9 cellular contexts compared by ENCODE assay signal in genomic region chr13:96020155-96020575, GRCh38. TPM values are rescaled to one million over a fixed set of nuclear protein-coding genes. Genes with fewer than 3 reads are reported as not detected.
A peak's percentile ranks its signal among the peaks of the same experiment; 100 is the strongest.
DNase-seq lines count a peak whose midpoint lies in the region; FAIRE-seq and TF ChIP-seq lines count a peak whose summit lies in the region.
"Had no signal": no experiment of that assay in that cellular context is flagged by ENCODE, and none has a peak within 500 bp of the region (broad histone marks: within the 10 kb centered on the region; RNA-seq: fewer than 3 reads in every experiment).

No MANE protein-coding gene starts in this region.

- H3K27ac ChIP-seq in GM23248 = no peak overlapping the region
- H3K27ac ChIP-seq: BLaER1 had no signal

- no peak overlapping the region for H3K9ac ChIP-seq in GM23248
- H3K9ac ChIP-seq: BLaER1 had no signal

- H3K9me2 ChIP-seq in GM23248 (ENCODE audit: insufficient read depth) = no peaks in the 10 kb centered on the region

- peak; percentile 80 for TF ChIP-seq RAD21 in Ishikawa (IDR thresholded peaks at IDR 0.05; ENCODE audit: low read depth)

- WGBS in GM23248 (ENCODE audit: low coverage in 1 of 2, low lambda C conversion rate in 2 of 2, missing lambda C conversion rate in 2 of 2), 2 experiments = 33 to 37% methylated on average over 3 of the region's 3 CpGs

- in situ Hi-C loops in GM23248 (cut with MboI) = no loop called here

- no peak overlapping the region for H3K4me2 ChIP-seq in GM23248 (ENCODE audit: unreplicated experiment)
- H3K4me2 ChIP-seq: BLaER1 had no signal

- no peak for FAIRE-seq in RCC 7860 (lab: Jason Lieb, UNC)

- H3K9me3 ChIP-seq in GM23248 (ENCODE audit: low read depth) = no peaks in the 10 kb centered on the region

- no peak overlapping the region for H3K4me3 ChIP-seq in GM23248
- H3K4me3 ChIP-seq: BLaER1 had no signal

- H3K27me3 ChIP-seq in GM23248 (replicated peaks; ENCODE audit: insufficient read depth) = no peaks in the 10 kb centered on the region
- H3K27me3 ChIP-seq: BLaER1 had no signal

- H3F3A ChIP-seq in GM23248 (ENCODE audit: insufficient read depth) = no peaks in the 10 kb centered on the region

- no peaks in the 10 kb centered on the region for H4K20me1 ChIP-seq in GM23248 (ENCODE audit: insufficient read depth)
- H4K20me1 ChIP-seq: BLaER1 had no signal

- TF ChIP-seq EP300 in Ishikawa (IDR thresholded peaks at IDR 0.05; ENCODE audit: borderline replicate concordance) = no peak

- H3K4me1 ChIP-seq in GM23248 (ENCODE audit: insufficient read depth) = no peaks in the 10 kb centered on the region
- H3K4me1 ChIP-seq: BLaER1 had no signal

- H3K36me3 ChIP-seq in GM23248 (ENCODE audit: low read depth) = no peaks in the 10 kb centered on the region
- H3K36me3 ChIP-seq: BLaER1 had no signal

- DNase-seq in NCI-H2107 treated with DMSO at 0.1 percent for 48 hours (lab: John Stamatoyannopoulos, UW; ENCODE audit: unreplicated experiment) (peak; percentile 72), NCI-H2107 (lab: John Stamatoyannopoulos, UW) (no peak), GM23248 (peak; percentile 73), RCC 7860 (ENCODE audit: low spot score) (peak; percentile 25), ecto neural progenitor cell (ENCODE audit: low spot score) (peak; percentile 53), midbrain (lab: John Stamatoyannopoulos, UW) (peak; percentile 71), NCI-H128 (lab: John Stamatoyannopoulos, UW; ENCODE audit: unreplicated experiment) (no peak)

- H3K79me2 ChIP-seq in GM23248 (ENCODE audit: insufficient read depth) = no peaks in the 10 kb centered on the region

- H2AFZ ChIP-seq in GM23248 = no peak overlapping the region

TF ChIP-seq in Ishikawa, 13 proteins besides CTCF, POLR2A, EP300 and RAD21:
- TF ChIP-seq USF1 (IDR thresholded peaks at IDR 0.05) = no peak
- TF ChIP-seq MAX (IDR thresholded peaks at IDR 0.05) = no peak
- no peak for TF ChIP-seq TEAD4 (IDR thresholded peaks at IDR 0.05)
- TF ChIP-seq YY1 (IDR thresholded peaks at IDR 0.05; ENCODE audit: low read depth) = no peak
- no peak for TF ChIP-seq REST (IDR thresholded peaks at IDR 0.05; ENCODE audit: low read depth)
- no peak for TF ChIP-seq TAF1 (IDR thresholded peaks at IDR 0.05; ENCODE audit: low read depth)
- TF ChIP-seq FOXM1 (IDR thresholded peaks at IDR 0.05; ENCODE audit: borderline replicate concordance, low read depth) = no peak
- TF ChIP-seq EGR1 (IDR thresholded peaks at IDR 0.05) = no peak
- no peak for TF ChIP-seq CREB1 (IDR thresholded peaks at IDR 0.05; ENCODE audit: low read depth)
- TF ChIP-seq NFIC (IDR thresholded peaks at IDR 0.05) = no peak
- no peak for TF ChIP-seq CEBPB (IDR thresholded peaks at IDR 0.05)

RNA-seq across cellular contexts. Expression of gene UGGT2, which starts 33.0 kb away (rescaled TPM):
- 46.5 and 54.8 TPM in 2 replicates for total RNA-seq in GM23248 (2014; rRNA removed; shearing (Covaris generic))
- 38.9 and 46.1 TPM in 2 replicates for polyA plus RNA-seq in GM23248 (2016; fragmentation: Nextera tagmentation; extraction: Ambion mirVana)

Comparison
In these comparisons a context has a peak if more than half of its experiments do, and no peak if none do; other contexts are left out.
1. DNase-seq: peak in NCI-H2107 treated with DMSO at 0.1 percent for 48 hours (single experiment), GM23248 (single experiment), RCC 7860 (single experiment), ecto neural progenitor cell (single experiment) and midbrain (single experiment); none in NCI-H2107 (single experiment) and NCI-H128 (single experiment).